Comparison of ENCODE assay signal across 19 cellular contexts in genomic region chr1:221030121-221030649, GRCh38.
"Had no signal": no experiment of that assay in that cellular context is flagged by ENCODE, and none has a peak within 500 bp of the region (broad histone marks: within the 10 kb centered on the region; RNA-seq: fewer than 3 reads in every experiment).

No MANE protein-coding gene starts in this region.

- H3K36me3 ChIP-seq: colonic mucosa, prostate gland, right lobe of liver, spleen, stomach, thoracic aorta had no signal

- H3K4me3 ChIP-seq: body of pancreas, colonic mucosa, prostate gland, right lobe of liver, spleen, stomach, thoracic aorta had no signal

- DNase-seq: activated CD4-positive, alpha-beta T cell treated with anti-CD3 and anti-CD28 coated beads for 48 hours; activated CD8-positive, alpha-beta memory T cell treated with anti-CD3 and anti-CD28 coated beads, Interleukin-2, amount 50 U/mL, for 48 hours; activated CD8-positive, alpha-beta T cell treated with anti-CD3 and anti-CD28 coated beads, Interleukin-2, amount 10 ng/mL, durations not matched to agents 7 days and 5 days; activated gamma-delta T cell; activated T-cell treated with anti-CD3 and anti-CD28 coated beads, Interleukin-2, amount 50 U/mL, for 72 hours; amniotic stem cell; body of pancreas; central memory CD4-positive, alpha-beta T cell; colonic mucosa; left colon; occipital lobe; right lobe of liver; spleen; stomach; T-helper 2 cell had no signal

- H3K27ac ChIP-seq: body of pancreas, colonic mucosa, prostate gland, right lobe of liver, spleen, stomach, thoracic aorta had no signal

- H3K4me1 ChIP-seq: body of pancreas, colonic mucosa, prostate gland, right lobe of liver had no signal

- ATAC-seq: activated CD8-positive, alpha-beta T cell treated with anti-CD3 and anti-CD28 coated beads, Interleukin-2, amount 10 ng/mL, durations not matched to agents 7 days and 5 days; activated T-cell treated with anti-CD3 and anti-CD28 coated beads, Interleukin-2, amount 50 U/mL, for 72 hours; body of pancreas; left colon; natural killer cell treated with Interleukin-12 subunit alpha and Interleukin-12 subunit beta and Interleukin-15 and Interleukin-18, amount 100 ng/mL, for 72 hours; WTC11 had no signal

- H3K27me3 ChIP-seq: body of pancreas, colonic mucosa, right lobe of liver, spleen, stomach had no signal

- H3K9me3 ChIP-seq: body of pancreas, colonic mucosa, prostate gland, right lobe of liver, spleen, stomach, thoracic aorta had no signal
